In genomic region chr22:30858976-30859713, GRCh38 we compare ENCODE assay signal across 13 cellular contexts.
"Had no signal": no experiment of that assay in that cellular context is flagged by ENCODE, and none has a peak within 500 bp of the region (broad histone marks: within the 10 kb centered on the region; RNA-seq: fewer than 3 reads in every experiment).

No MANE protein-coding gene starts in this region.

- H3K27ac ChIP-seq: breast epithelium, ovary, thyroid gland had no signal

- ATAC-seq: esophagus mucosa; left cardiac atrium; stimulated activated naive CD8-positive, alpha-beta T cell treated with anti-CD3 and anti-CD28 coated beads, Interleukin-15, amount 100 ng/mL, for 72 hours had no signal

- H3K27me3 Mint-ChIP-seq: activated naive CD8-positive, alpha-beta T cell treated with anti-CD3 and anti-CD28 coated beads, Interleukin-2, amount 10 ng/mL, durations not matched to agents 7 days and 5 days; stimulated activated naive CD8-positive, alpha-beta T cell treated with anti-CD3 and anti-CD28 coated beads, Interleukin-15, amount 100 ng/mL, for 72 hours had no signal

- DNase-seq: activated CD4-positive, alpha-beta T cell treated with anti-CD3 and anti-CD28 coated beads, Interleukin-2, amount 50 U/mL, for 1 hour; activated CD4-positive, CD25-positive, alpha-beta regulatory T cell; activated naive CD8-positive, alpha-beta T cell treated with anti-CD3 and anti-CD28 coated beads, Interleukin-2, amount 10 ng/mL, durations not matched to agents 7 days and 5 days; endodermal cell; immature natural killer cell; left cardiac atrium; nephron progenitor cell; ovary; stimulated activated CD4-positive, alpha-beta T cell treated with anti-CD3 and anti-CD28 coated beads, Interleukin-4, amount 100 ng/mL, for 1 hour; thyroid gland had no signal

- H3K4me3 Mint-ChIP-seq: activated naive CD8-positive, alpha-beta T cell treated with anti-CD3 and anti-CD28 coated beads, Interleukin-2, amount 10 ng/mL, durations not matched to agents 7 days and 5 days; endodermal cell; immature natural killer cell; nephron progenitor cell; stimulated activated naive CD8-positive, alpha-beta T cell treated with anti-CD3 and anti-CD28 coated beads, Interleukin-15, amount 100 ng/mL, for 72 hours had no signal

- H3K27ac Mint-ChIP-seq: activated naive CD8-positive, alpha-beta T cell treated with anti-CD3 and anti-CD28 coated beads, Interleukin-2, amount 10 ng/mL, durations not matched to agents 7 days and 5 days; endodermal cell; immature natural killer cell; nephron progenitor cell had no signal

- H3K9me3 Mint-ChIP-seq: activated naive CD8-positive, alpha-beta T cell treated with anti-CD3 and anti-CD28 coated beads, Interleukin-2, amount 10 ng/mL, durations not matched to agents 7 days and 5 days; endodermal cell; immature natural killer cell had no signal

- H3K36me3 Mint-ChIP-seq: activated naive CD8-positive, alpha-beta T cell treated with anti-CD3 and anti-CD28 coated beads, Interleukin-2, amount 10 ng/mL, durations not matched to agents 7 days and 5 days; immature natural killer cell had no signal

- H3K4me1 Mint-ChIP-seq: activated naive CD8-positive, alpha-beta T cell treated with anti-CD3 and anti-CD28 coated beads, Interleukin-2, amount 10 ng/mL, durations not matched to agents 7 days and 5 days; immature natural killer cell; nephron progenitor cell; stimulated activated naive CD8-positive, alpha-beta T cell treated with anti-CD3 and anti-CD28 coated beads, Interleukin-15, amount 100 ng/mL, for 72 hours had no signal

- H3K4me1 ChIP-seq: breast epithelium, thyroid gland had no signal

- H3K9me3 ChIP-seq: breast epithelium, ovary, thyroid gland had no signal

- H3K4me3 ChIP-seq: breast epithelium, ovary, thyroid gland had no signal

- H3K27me3 ChIP-seq: breast epithelium, ovary, thyroid gland had no signal

- H3K36me3 ChIP-seq: breast epithelium, ovary, thyroid gland had no signal
